In the genomic region with DNA sequence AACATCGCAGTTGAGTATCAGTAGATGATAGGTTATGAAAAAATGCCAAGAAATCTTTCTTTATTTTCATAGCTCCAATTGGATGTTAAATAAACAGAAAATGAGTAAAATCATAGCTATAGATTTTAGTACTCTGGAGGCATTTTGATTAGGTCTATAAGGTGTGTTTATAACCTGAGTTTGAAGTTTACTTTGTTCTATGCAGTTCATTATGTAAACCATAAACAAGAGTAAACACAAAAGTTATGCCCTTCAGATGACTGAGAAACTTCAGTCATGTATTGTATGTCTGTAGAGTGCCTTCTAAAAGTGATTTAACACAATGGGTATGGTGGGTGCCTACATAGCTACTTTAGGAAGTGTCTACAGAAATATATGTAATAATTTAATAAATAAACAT, we compare ENCODE assay signal across 36 cellular contexts. TPM values are rescaled to one million over a fixed set of nuclear protein-coding genes. Genes with fewer than 3 reads are reported as not detected.
"Had no signal": no experiment of that assay in that cellular context is flagged by ENCODE, and none has a peak within 500 bp of the region (broad histone marks: within the 10 kb centered on the region; RNA-seq: fewer than 3 reads in every experiment).

No MANE protein-coding gene starts in this region.

- DNase-seq: activated CD4-positive, alpha-beta memory T cell treated with anti-CD3 and anti-CD28 coated beads, Interleukin-2, amount 10 ng/mL, durations not matched to agents 7 days and 5 days; activated CD4-positive, alpha-beta T cell treated with anti-CD3 and anti-CD28 coated beads for 1 hour; activated CD4-positive, alpha-beta T cell treated with anti-CD3 and anti-CD28 coated beads for 36 hours; activated CD4-positive, alpha-beta T cell treated with anti-CD3 and anti-CD28 coated beads for 48 hours; activated CD4-positive, alpha-beta T cell treated with anti-CD3 and anti-CD28 coated beads, Interleukin-2, amount 10 ng/mL, durations not matched to agents 7 days and 5 days; activated CD4-positive, alpha-beta T cell treated with anti-CD3 and anti-CD28 coated beads, Interleukin-2, amount 50 U/mL, for 48 hours; activated CD4-positive, CD25-positive, alpha-beta regulatory T cell; activated CD8-positive, alpha-beta memory T cell treated with anti-CD3 and anti-CD28 coated beads for 24 hours; activated CD8-positive, alpha-beta memory T cell treated with anti-CD3 and anti-CD28 coated beads, Interleukin-2, amount 10 ng/mL, durations not matched to agents 7 days and 5 days; activated CD8-positive, alpha-beta memory T cell treated with anti-CD3 and anti-CD28 coated beads, Interleukin-2, amount 50 U/mL, for 48 hours; activated CD8-positive, alpha-beta T cell treated with anti-CD3 and anti-CD28 coated beads, Interleukin-2, amount 10 ng/mL, durations not matched to agents 7 days and 5 days; activated effector memory CD4-positive, alpha-beta T cell treated with Interleukin-2 at 50 U/mL for 16 hours; activated gamma-delta T cell; activated naive CD4-positive, alpha-beta T cell treated with anti-CD3 and anti-CD28 coated beads, Interleukin-2, amount 10 ng/mL, durations not matched to agents 7 days and 5 days; activated naive CD4-positive, alpha-beta T cell treated with Interleukin-2 at 50 U/mL for 16 hours; activated T-cell treated with anti-CD3 and anti-CD28 coated beads, Interleukin-2, amount 50 U/mL, for 24 hours; activated T-cell treated with anti-CD3 and anti-CD28 coated beads, Interleukin-2, amount 50 U/mL, for 48 hours; adrenal gland; amniotic stem cell; aorta; body of pancreas; brain microvascular endothelial cell; central memory CD4-positive, alpha-beta T cell; T-helper 1 cell; T-helper 2 cell; T-helper 9 cell; WERI-Rb-1 had no signal

- H3K36me3 Mint-ChIP-seq: activated CD8-positive, alpha-beta memory T cell treated with anti-CD3 and anti-CD28 coated beads, Interleukin-2, amount 10 ng/mL, durations not matched to agents 7 days and 5 days; activated naive CD4-positive, alpha-beta T cell treated with anti-CD3 and anti-CD28 coated beads, Interleukin-2, amount 10 ng/mL, durations not matched to agents 7 days and 5 days; activated naive CD4-positive, alpha-beta T cell treated with anti-CD3 and anti-CD28 coated beads, Interleukin-2, amount 50 U/mL, for 24 hours; activated naive CD8-positive, alpha-beta T cell; WTC11 had no signal

- H3K4me1 Mint-ChIP-seq: activated CD4-positive, alpha-beta memory T cell treated with anti-CD3 and anti-CD28 coated beads, Interleukin-2, amount 10 ng/mL, durations not matched to agents 7 days and 5 days; activated CD4-positive, alpha-beta T cell treated with anti-CD3 and anti-CD28 coated beads for 36 hours; activated CD4-positive, alpha-beta T cell treated with anti-CD3 and anti-CD28 coated beads, Interleukin-2, amount 10 ng/mL, durations not matched to agents 7 days and 5 days; activated CD8-positive, alpha-beta memory T cell treated with anti-CD3 and anti-CD28 coated beads, Interleukin-2, amount 10 ng/mL, durations not matched to agents 7 days and 5 days; activated naive CD4-positive, alpha-beta T cell treated with anti-CD3 and anti-CD28 coated beads, Interleukin-2, amount 10 ng/mL, durations not matched to agents 7 days and 5 days; activated naive CD4-positive, alpha-beta T cell treated with anti-CD3 and anti-CD28 coated beads, Interleukin-2, amount 50 U/mL, for 24 hours; WTC11 had no signal

- FAIRE-seq: astrocyte had no signal

- H3K9me3 ChIP-seq: adrenal gland, body of pancreas, breast epithelium had no signal

- H3K27ac Mint-ChIP-seq: activated CD4-positive, alpha-beta memory T cell treated with anti-CD3 and anti-CD28 coated beads, Interleukin-2, amount 10 ng/mL, durations not matched to agents 7 days and 5 days; activated CD4-positive, alpha-beta T cell treated with anti-CD3 and anti-CD28 coated beads for 36 hours; activated CD4-positive, alpha-beta T cell treated with anti-CD3 and anti-CD28 coated beads, Interleukin-2, amount 10 ng/mL, durations not matched to agents 7 days and 5 days; activated CD8-positive, alpha-beta memory T cell treated with anti-CD3 and anti-CD28 coated beads, Interleukin-2, amount 10 ng/mL, durations not matched to agents 7 days and 5 days; activated CD8-positive, alpha-beta T cell treated with anti-CD3 and anti-CD28 coated beads, Interleukin-2, amount 10 ng/mL, durations not matched to agents 7 days and 5 days; activated naive CD4-positive, alpha-beta T cell treated with anti-CD3 and anti-CD28 coated beads, Interleukin-2, amount 10 ng/mL, durations not matched to agents 7 days and 5 days; activated naive CD4-positive, alpha-beta T cell treated with anti-CD3 and anti-CD28 coated beads, Interleukin-2, amount 50 U/mL, for 24 hours; activated naive CD8-positive, alpha-beta T cell; activated T-cell treated with anti-CD3 and anti-CD28 coated beads, Interleukin-2, amount 50 U/mL, for 24 hours; activated T-helper 2 cell treated with anti-CD3 and anti-CD28 coated beads, Interferon-gamma antibody, Interleukin-2, Interleukin-4, amounts not matched to agents 10 μg/mL and 5 μg/mL and 100 μg/mL, durations not matched to agents 14 hours and 24 hours and 36 hours; T-helper 1 cell treated with Interleukin-12 subunit alpha and Interleukin-12 subunit beta and Interleukin-4 antibody, amounts not matched to agents 30 μg/mL and 1 μg/mL, for 36 hours; T-helper 2 cell treated with Interferon-gamma antibody and Interleukin-4, amounts not matched to agents 5 μg/mL and 100 μg/mL, for 36 hours; WTC11 had no signal

- ATAC-seq: activated CD4-positive, alpha-beta T cell treated with anti-CD3 and anti-CD28 coated beads for 36 hours; activated CD4-positive, CD25-positive, alpha-beta regulatory T cell treated with anti-CD3 and anti-CD28 coated beads, Interleukin-2, amount 50 U/mL, for 24 hours; activated CD8-positive, alpha-beta memory T cell treated with anti-CD3 and anti-CD28 coated beads, Interleukin-2, amount 10 ng/mL, durations not matched to agents 7 days and 5 days; activated CD8-positive, alpha-beta T cell treated with anti-CD3 and anti-CD28 coated beads, Interleukin-2, amount 10 ng/mL, durations not matched to agents 7 days and 5 days; body of pancreas; WTC11 had no signal

- H3K27me3 ChIP-seq: adrenal gland, body of pancreas, brain microvascular endothelial cell, breast epithelium had no signal

- H3K4me1 ChIP-seq: adrenal gland, breast epithelium had no signal

- H3K27me3 Mint-ChIP-seq: activated CD4-positive, alpha-beta memory T cell treated with anti-CD3 and anti-CD28 coated beads, Interleukin-2, amount 10 ng/mL, durations not matched to agents 7 days and 5 days; activated CD4-positive, alpha-beta T cell treated with anti-CD3 and anti-CD28 coated beads, Interleukin-2, amount 10 ng/mL, durations not matched to agents 7 days and 5 days; activated CD8-positive, alpha-beta memory T cell treated with anti-CD3 and anti-CD28 coated beads, Interleukin-2, amount 10 ng/mL, durations not matched to agents 7 days and 5 days; activated naive CD4-positive, alpha-beta T cell treated with anti-CD3 and anti-CD28 coated beads, Interleukin-2, amount 10 ng/mL, durations not matched to agents 7 days and 5 days; activated naive CD4-positive, alpha-beta T cell treated with anti-CD3 and anti-CD28 coated beads, Interleukin-2, amount 50 U/mL, for 24 hours; activated naive CD8-positive, alpha-beta T cell; activated T-cell treated with anti-CD3 and anti-CD28 coated beads, Interleukin-2, amount 50 U/mL, for 24 hours had no signal

- H3K4me3 ChIP-seq: adrenal gland, body of pancreas, breast epithelium had no signal

- H3K9me3 Mint-ChIP-seq: activated CD4-positive, alpha-beta memory T cell treated with anti-CD3 and anti-CD28 coated beads, Interleukin-2, amount 10 ng/mL, durations not matched to agents 7 days and 5 days; activated CD4-positive, alpha-beta T cell treated with anti-CD3 and anti-CD28 coated beads, Interleukin-2, amount 10 ng/mL, durations not matched to agents 7 days and 5 days; activated naive CD4-positive, alpha-beta T cell treated with anti-CD3 and anti-CD28 coated beads, Interleukin-2, amount 10 ng/mL, durations not matched to agents 7 days and 5 days; activated naive CD4-positive, alpha-beta T cell treated with anti-CD3 and anti-CD28 coated beads, Interleukin-2, amount 50 U/mL, for 24 hours; activated T-cell treated with anti-CD3 and anti-CD28 coated beads, Interleukin-2, amount 50 U/mL, for 24 hours; activated T-helper 2 cell treated with anti-CD3 and anti-CD28 coated beads, Interferon-gamma antibody, Interleukin-2, Interleukin-4, amounts not matched to agents 10 μg/mL and 5 μg/mL and 100 μg/mL, durations not matched to agents 14 hours and 24 hours and 36 hours; T-helper 1 cell treated with Interleukin-12 subunit alpha and Interleukin-12 subunit beta and Interleukin-4 antibody, amounts not matched to agents 30 μg/mL and 1 μg/mL, for 36 hours; T-helper 2 cell treated with Interferon-gamma antibody and Interleukin-4, amounts not matched to agents 5 μg/mL and 100 μg/mL, for 36 hours; WTC11 had no signal

- H3K27ac ChIP-seq: adrenal gland, body of pancreas, brain microvascular endothelial cell, breast epithelium, WERI-Rb-1 had no signal

- H3K36me3 ChIP-seq: adrenal gland, brain microvascular endothelial cell, breast epithelium had no signal

- H3K4me3 Mint-ChIP-seq: activated CD4-positive, alpha-beta memory T cell treated with anti-CD3 and anti-CD28 coated beads, Interleukin-2, amount 10 ng/mL, durations not matched to agents 7 days and 5 days; activated CD4-positive, alpha-beta T cell treated with anti-CD3 and anti-CD28 coated beads for 36 hours; activated CD4-positive, alpha-beta T cell treated with anti-CD3 and anti-CD28 coated beads, Interleukin-2, amount 10 ng/mL, durations not matched to agents 7 days and 5 days; activated CD8-positive, alpha-beta memory T cell treated with anti-CD3 and anti-CD28 coated beads, Interleukin-2, amount 10 ng/mL, durations not matched to agents 7 days and 5 days; activated CD8-positive, alpha-beta T cell treated with anti-CD3 and anti-CD28 coated beads, Interleukin-2, amount 10 ng/mL, durations not matched to agents 7 days and 5 days; activated naive CD4-positive, alpha-beta T cell treated with anti-CD3 and anti-CD28 coated beads, Interleukin-2, amount 10 ng/mL, durations not matched to agents 7 days and 5 days; activated naive CD4-positive, alpha-beta T cell treated with anti-CD3 and anti-CD28 coated beads, Interleukin-2, amount 50 U/mL, for 24 hours; activated naive CD8-positive, alpha-beta T cell; activated T-cell treated with anti-CD3 and anti-CD28 coated beads, Interleukin-2, amount 50 U/mL, for 24 hours; T-helper 1 cell treated with Interleukin-12 subunit alpha and Interleukin-12 subunit beta and Interleukin-4 antibody, amounts not matched to agents 30 μg/mL and 1 μg/mL, for 36 hours; T-helper 2 cell treated with Interferon-gamma antibody and Interleukin-4, amounts not matched to agents 5 μg/mL and 100 μg/mL, for 36 hours; WTC11 had no signal

RNA-seq across cellular contexts. Expression of gene FOXP2, which starts 13.6 kb away (rescaled TPM):
- total RNA-seq: activated CD4-positive, alpha-beta memory T cell treated with anti-CD3 and anti-CD28 coated beads, Interleukin-2, amount 10 ng/mL, durations not matched to agents 7 days and 5 days; activated CD4-positive, alpha-beta T cell treated with anti-CD3 and anti-CD28 coated beads for 36 hours; activated CD4-positive, alpha-beta T cell treated with anti-CD3 and anti-CD28 coated beads, Interleukin-2, amount 10 ng/mL, durations not matched to agents 7 days and 5 days; activated CD8-positive, alpha-beta T cell treated with anti-CD3 and anti-CD28 coated beads, Interleukin-2, amount 10 ng/mL, durations not matched to agents 7 days and 5 days had no signal
